In genomic region chr4:15149234-15149841, GRCh38 we compare ENCODE assay signal across 8 cellular contexts.
A peak's percentile ranks its signal among the peaks of the same experiment; 100 is the strongest.
DNase-seq lines count a peak whose midpoint lies in the region; ATAC-seq and TF ChIP-seq lines count a peak whose summit lies in the region.

No MANE protein-coding gene starts in this region.

- H3K27me3 Mint-ChIP-seq in neural progenitor cell (ENCODE audit: insufficient read depth, low read depth) = no peaks in the 10 kb centered on the region

- peaks cover 26% of the 10 kb centered on the region for H3K4me1 ChIP-seq in neural progenitor cell

- TF ChIP-seq CTCF in VCaP (conservative IDR thresholded peaks at IDR 0.05) (no peak), neural progenitor cell (IDR thresholded peaks at IDR 0.05) (no peak)

- no peaks in the 10 kb centered on the region for H3K79me2 ChIP-seq in neural progenitor cell (ENCODE audit: low read depth)

- DNase-seq in neural progenitor cell (ENCODE audit: low spot score) (no peak), NAMALWA (ENCODE audit: low spot score) (no peak), T1000 (lab: John Stamatoyannopoulos, UW) (no peak), UCSD-AML1 (lab: John Stamatoyannopoulos, UW; ENCODE audit: unreplicated experiment) (no peak)
- no peak for DNase-seq in activated naive CD4-positive, alpha-beta T cell treated with Interleukin-2 at 50 U/mL for 16 hours

- H3K4me1 Mint-ChIP-seq in neural progenitor cell = peaks cover 29% of the 10 kb centered on the region

- H4K20me1 ChIP-seq in neural progenitor cell (ENCODE audit: low read depth) = no peaks in the 10 kb centered on the region

- peaks cover 10% of the 10 kb centered on the region for H3F3A ChIP-seq in neural progenitor cell (ENCODE audit: low read depth)

- H3K27me3 ChIP-seq in neural progenitor cell = no peaks in the 10 kb centered on the region

- H3K4me3 Mint-ChIP-seq in neural progenitor cell = no peak overlapping the region

- peak overlapping the region; percentile 31 for H3K27ac Mint-ChIP-seq in neural progenitor cell

- H3K9ac ChIP-seq in neural progenitor cell = no peak overlapping the region

- H3K9me3 ChIP-seq in neural progenitor cell (ENCODE audit: low read depth) = no peaks in the 10 kb centered on the region

- no peaks in the 10 kb centered on the region for H3K36me3 ChIP-seq in neural progenitor cell

- H2AFZ ChIP-seq in neural progenitor cell (replicated peaks) = no peak overlapping the region

- H3K4me2 ChIP-seq in neural progenitor cell = no peak overlapping the region

- peak overlapping the region; percentile 94 for H3K27ac ChIP-seq in VCaP
- H3K27ac ChIP-seq in neural progenitor cell = no peak overlapping the region

- no peaks in the 10 kb centered on the region for H3K36me3 Mint-ChIP-seq in neural progenitor cell

- no peak overlapping the region for H3K4me3 ChIP-seq in neural progenitor cell

- peak; percentile 80 for ATAC-seq in GM18867 (IDR thresholded peaks at IDR 0.05; ENCODE audit: unreplicated experiment)
- peak; percentile 66 for ATAC-seq in HG02798 (IDR thresholded peaks at IDR 0.05; ENCODE audit: poor library complexity, unreplicated experiment)

- no peaks in the 10 kb centered on the region for H3K9me3 Mint-ChIP-seq in neural progenitor cell
